Comparison of ENCODE assay signal across 8 cellular contexts in the genomic region with DNA sequence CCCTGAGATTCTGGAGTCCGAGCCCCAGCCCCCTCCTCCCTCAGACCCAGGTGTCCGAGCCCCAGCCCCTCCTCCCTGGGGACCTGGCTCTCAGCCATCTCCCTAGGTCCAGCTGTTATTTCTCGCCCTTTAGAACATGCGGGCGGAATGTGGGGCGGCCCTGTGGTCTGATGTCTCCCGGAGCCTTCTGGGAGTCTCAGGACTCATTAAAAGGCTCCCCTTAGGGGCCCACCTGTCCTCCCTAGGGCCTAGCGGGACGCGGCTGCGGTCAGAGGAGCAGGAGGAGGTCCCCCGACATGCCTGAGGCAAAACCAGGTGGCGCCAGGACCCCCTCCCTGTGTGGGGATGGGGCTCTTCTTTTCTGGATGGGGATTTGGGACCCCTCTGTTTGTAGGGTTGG.
DNase-seq lines count a peak whose midpoint lies in the region; ATAC-seq and TF ChIP-seq lines count a peak whose summit lies in the region.

TSS of gene MYBPC2 (plus strand) at position 235 of the 400 bp plus-strand sequence. CDS start at position 297, 62 bp downstream.

- ATAC-seq in HG03342 (IDR thresholded peaks at IDR 0.05; ENCODE audit: unreplicated experiment) (no peak), HG03196 (IDR thresholded peaks at IDR 0.05; ENCODE audit: unreplicated experiment) (no peak), HG02938 (IDR thresholded peaks at IDR 0.05; ENCODE audit: unreplicated experiment) (no peak)

- H3K4me3 ChIP-seq in AG10803 (ENCODE audit: low read length) (peak within 1 kb of the TSS; percentile 64), HL-60 (replicated peaks; ENCODE audit: insufficient read depth, low read length) (peak within 1 kb of the TSS; percentile 71), brain microvascular endothelial cell (ENCODE audit: low read depth, low read length) (peak within 1 kb of the TSS; percentile 57), mucosa of stomach (ENCODE audit: low read length) (peak within 1 kb of the TSS; percentile 22)

- no peak for DNase-seq in AG10803 (ENCODE audit: low read depth)
- DNase-seq in HL-60 (ENCODE audit: low read depth in 1 of 2, low spot score in 1 of 2): no peak
- no peak for DNase-seq in brain microvascular endothelial cell
- no peak for DNase-seq in SKM-1 (lab: John Stamatoyannopoulos, UW; ENCODE audit: unreplicated experiment)

- no peaks in the 10 kb centered on the region for H3K9me3 ChIP-seq in mucosa of stomach (ENCODE audit: control insufficient read depth, low read length)

- peaks cover 17% of the 10 kb centered on the region for H3K4me1 ChIP-seq in mucosa of stomach (ENCODE audit: control insufficient read depth, insufficient read depth, low read length)

- H3K9ac ChIP-seq in mucosa of stomach (ENCODE audit: low read length): peak within 1 kb of the TSS; percentile 24

- no peaks in the 10 kb centered on the region for H3K36me3 ChIP-seq in brain microvascular endothelial cell (replicated peaks)
- no peaks in the 10 kb centered on the region for H3K36me3 ChIP-seq in mucosa of stomach (ENCODE audit: control insufficient read depth, insufficient read depth, low read length)

- H3K27me3 ChIP-seq in HL-60 (ENCODE audit: insufficient read depth, poor library complexity, severe bottlenecking) (peaks cover 13% of the 10 kb centered on the region), brain microvascular endothelial cell (replicated peaks) (peaks cover 22% of the 10 kb centered on the region), mucosa of stomach (ENCODE audit: control insufficient read depth, insufficient read depth, low read length) (peaks cover 50% of the 10 kb centered on the region)

- TF ChIP-seq CTCF in AG10803 (conservative IDR thresholded peaks at IDR 0.05; ENCODE audit: low read length): no peak
- TF ChIP-seq CTCF in HL-60 (IDR thresholded peaks at IDR 0.05; ENCODE audit: insufficient read depth, low read length): no peak
- no peak for TF ChIP-seq CTCF in brain microvascular endothelial cell (IDR thresholded peaks at IDR 0.05; ENCODE audit: low read depth, low read length, missing control alignments)

- H3K27ac ChIP-seq in HL-60 (replicated peaks) (no peak within 1 kb of the TSS; the same call in 1 of the 2 replicates), brain microvascular endothelial cell (no peak within 1 kb of the TSS)

- in situ Hi-C loops in brain microvascular endothelial cell (cut with HindIII; ENCODE audit: low pct_ligation_motif_present, low sequenced_read_pairs): no loop called here
